8 cellular contexts compared by ENCODE assay signal in the genomic region with DNA sequence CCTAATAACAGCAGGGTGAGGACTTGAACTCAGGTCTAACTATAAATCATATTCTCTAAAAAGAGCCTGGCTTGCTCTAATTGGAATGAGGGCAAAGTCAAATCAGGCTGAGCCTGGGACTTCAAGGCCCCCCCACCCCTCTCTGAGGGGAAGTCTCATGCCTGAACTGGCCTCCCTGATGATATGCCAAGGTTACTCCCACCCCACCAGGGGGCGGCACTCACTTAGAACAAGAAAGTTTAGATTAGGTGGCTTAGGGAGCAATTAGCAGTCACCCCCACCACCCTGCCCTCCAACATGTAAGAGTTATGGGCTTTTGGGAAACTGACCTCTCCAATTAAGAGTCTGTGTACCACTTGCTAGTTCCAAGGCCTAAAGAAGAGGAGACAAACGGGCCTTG. TPM values are rescaled to one million over a fixed set of nuclear protein-coding genes. Genes with fewer than 3 reads are reported as not detected.
A peak's percentile ranks its signal among the peaks of the same experiment; 100 is the strongest.
DNase-seq lines count a peak whose midpoint lies in the region; ATAC-seq and TF ChIP-seq lines count a peak whose summit lies in the region.

No MANE protein-coding gene starts in this region.

- peaks cover 84 to 98% (median 93%) of the 10 kb centered on the region in 11 experiments for H3K27me3 ChIP-seq in BLaER1 treated with 17β-estradiol and CSF1 and Interleukin-3, amounts not matched to agents 10 nM and 100 nM
- no peaks in the 10 kb centered on the region for H3K27me3 ChIP-seq in PC-3 (ENCODE audit: low read length)

- intact Hi-C loops in PC-3 (cut with micrococcal nuclease) (loop anchor here (1.0 kb wide), 1 partner anchor 81 kb away; no protein-coding TSS in a partner anchor), posterior cingulate gyrus (cut with DNase I) (loop anchor here (2.0 to 5.0 kb wide), 3 partner anchors 20 to 269 kb away; a partner anchor contains a TSS)

- TF ChIP-seq CTCF in PC-3 (conservative IDR thresholded peaks at IDR 0.05; ENCODE audit: low read depth, low read length) = peak; percentile 62

- H3K4me3 ChIP-seq in BLaER1 treated with 17β-estradiol and CSF1 and Interleukin-3, amounts not matched to agents 10 nM and 100 nM = no peak overlapping the region
- H3K4me3 ChIP-seq in PC-3 (ENCODE audit: low read length) = no peak overlapping the region

- H3K9me3 ChIP-seq in BLaER1 treated with 17β-estradiol and CSF1 and Interleukin-3, amounts not matched to agents 10 nM and 100 nM (replicated peaks in 1 of 11) = no peaks in the 10 kb centered on the region
- no peaks in the 10 kb centered on the region for H3K9me3 ChIP-seq in PC-3 (ENCODE audit: low read length)

- H3K4me2 ChIP-seq in BLaER1 treated with 17β-estradiol and CSF1 and Interleukin-3, amounts not matched to agents 10 nM and 100 nM = peak overlapping the region in 10 of 11 experiments; percentile 1 to 88 (median 45); a peak in 17 of 22 replicates
- no peak overlapping the region for H3K4me2 ChIP-seq in PC-3 (ENCODE audit: low read length)

- H2AFZ ChIP-seq in PC-3 (ENCODE audit: low read length) = no peak overlapping the region

- POLR2A ChIA-PET in PC-3 (lab: Charles Lee; ENCODE audit: unreplicated experiment) = no interaction called here

- H4K20me1 ChIP-seq in BLaER1 treated with 17β-estradiol and CSF1 and Interleukin-3, amounts not matched to agents 10 nM and 100 nM = peaks cover 0 to 16% (median 0%) of the 10 kb centered on the region in 11 experiments; a peak in 6 of 22 replicates
- no peaks in the 10 kb centered on the region for H4K20me1 ChIP-seq in PC-3 (ENCODE audit: low read length)

- no peaks in the 10 kb centered on the region for H3K36me3 ChIP-seq in BLaER1 treated with 17β-estradiol and CSF1 and Interleukin-3, amounts not matched to agents 10 nM and 100 nM
- no peaks in the 10 kb centered on the region for H3K36me3 ChIP-seq in PC-3 (ENCODE audit: low read depth, low read length)

- no peak overlapping the region for H3K27ac ChIP-seq in BLaER1 treated with 17β-estradiol and CSF1 and Interleukin-3, amounts not matched to agents 10 nM and 100 nM
- H3K27ac ChIP-seq in PC-3 (ENCODE audit: low read length) = no peak overlapping the region

- H3K79me2 ChIP-seq in PC-3 (ENCODE audit: low read length) = no peaks in the 10 kb centered on the region

- no peaks in the 10 kb centered on the region for H3F3A ChIP-seq in PC-3 (ENCODE audit: low read length, unreplicated experiment)

- ATAC-seq in GM21717 (IDR thresholded peaks at IDR 0.05; ENCODE audit: unreplicated experiment) (peak; percentile 47), PC-3 (no peak), HG02884 (IDR thresholded peaks at IDR 0.05; ENCODE audit: unreplicated experiment) (no peak)

- peak overlapping the region in 2 of 11 experiments; percentile 1 to 7; a peak in 1 of 22 replicates for H3K9ac ChIP-seq in BLaER1 treated with 17β-estradiol and CSF1 and Interleukin-3, amounts not matched to agents 10 nM and 100 nM
- no peak overlapping the region for H3K9ac ChIP-seq in PC-3 (ENCODE audit: low read length)

- CTCF ChIA-PET in PC-3 (lab: Charles Lee) = no interaction called here

- no TSS peak for BruUV-seq in PC-3 (replicated peaks; lab: Mats Ljungman, UMichigan)

- no peaks in the 10 kb centered on the region for H3K9me2 ChIP-seq in PC-3 (replicated peaks; ENCODE audit: low read length)

- H3K4me1 ChIP-seq in BLaER1 treated with 17β-estradiol and CSF1 and Interleukin-3, amounts not matched to agents 10 nM and 100 nM = peaks cover 38 to 58% (median 50%) of the 10 kb centered on the region in 10 experiments
- peaks cover 5% of the 10 kb centered on the region for H3K4me1 ChIP-seq in PC-3 (ENCODE audit: insufficient read depth, low read length)

- DNase-seq in PC-3 (peak; percentile 42), activated T-helper 1 cell treated with Interleukin-2 at 50 U/mL for 16 hours (ENCODE audit: low read depth) (peak; percentile 64), foreskin melanocyte (peak; percentile 35), posterior cingulate gyrus (peak in 7 of 10 donors; percentile 27 to 86 (median 58)), NCI-H2029 treated with DMSO at 0.1 percent for 48 hours (lab: John Stamatoyannopoulos, UW) (no peak)

RNA-seq across cellular contexts. Expression of a gene that starts 2.7 kb away (rescaled TPM):
- total RNA-seq in PC-3 (2014; rRNA removed) = 5.1 and 5.6 TPM in 2 replicates

RNA-seq across cellular contexts. Expression of a gene that starts 8.2 kb away (rescaled TPM):
- total RNA-seq in PC-3 (2014; rRNA removed) = not detected in 2 replicates

RNA-seq across cellular contexts. Expression of a gene that starts 13.1 kb away (rescaled TPM):
- total RNA-seq in PC-3 (2014; rRNA removed) = not detected in 2 replicates

RNA-seq across cellular contexts. Expression of a gene that starts 20.1 kb away (rescaled TPM):
- 28.1 and 45.8 TPM in 2 replicates for total RNA-seq in PC-3 (2014; rRNA removed)

RNA-seq across cellular contexts. Expression of a gene that starts 30.2 kb away (rescaled TPM):
- 43.9 and 48.4 TPM in 2 replicates for total RNA-seq in PC-3 (2014; rRNA removed)
